30 cellular contexts compared by ENCODE assay signal in genomic region chr1:23999156-23999671, GRCh38. TPM values are rescaled to one million over a fixed set of nuclear protein-coding genes. Genes with fewer than 3 reads are reported as not detected.
DNase-seq lines count a peak whose midpoint lies in the region; ATAC-seq, FAIRE-seq and TF ChIP-seq lines count a peak whose summit lies in the region.
"Had no signal": no experiment of that assay in that cellular context is flagged by ENCODE, and none has a peak within 500 bp of the region (broad histone marks: within the 10 kb centered on the region; RNA-seq: fewer than 3 reads in every experiment).

No MANE protein-coding gene starts in this region.

- peaks cover 8% of the 10 kb centered on the region; the same call in 1 of the 2 replicates for H3K4me1 ChIP-seq in Caco-2
- H3K4me1 ChIP-seq in small intestine (ENCODE audit: control insufficient read depth in 2 of 2, insufficient read depth in 1 of 2, low read depth in 1 of 2, low read length in 1 of 2) = no peaks in the 10 kb centered on the region
- H3K4me1 ChIP-seq: vagina had no signal

- no peak overlapping the region for H3K27ac ChIP-seq in small intestine (ENCODE audit: low read depth in 1 of 2, low read length in 1 of 2)
- H3K27ac ChIP-seq: BLaER1 treated with 17β-estradiol and CSF1 and Interleukin-3, amounts not matched to agents 10 nM and 100 nM; body of pancreas; heart left ventricle; SJCRH30; skin epidermis; vagina had no signal

- H3K36me3 Mint-ChIP-seq in Caco-2 (ENCODE audit: insufficient read depth, unreplicated experiment) (no peaks in the 10 kb centered on the region), HFFc6 (ENCODE audit: low read depth) (no peaks in the 10 kb centered on the region)
- H3K36me3 Mint-ChIP-seq: naive thymus-derived CD8-positive, alpha-beta T cell; stimulated activated naive B cell treated with anti-CD40 and anti-IgM and Interleukin-4, amounts not matched to agents 10 μg/mL and 1 μg/mL and 100 μg/mL, for 72 hours had no signal

- no peak overlapping the region for H3K4me3 ChIP-seq in Caco-2 (ENCODE audit: low read depth, low read length)
- no peak overlapping the region for H3K4me3 ChIP-seq in small intestine (ENCODE audit: low read depth in 1 of 2, low read length in 2 of 2)
- H3K4me3 ChIP-seq: BLaER1 treated with 17β-estradiol and CSF1 and Interleukin-3, amounts not matched to agents 10 nM and 100 nM; body of pancreas; esophagus muscularis mucosa; heart left ventricle; SJCRH30; skin epidermis; vagina had no signal

- H3K4me3 Mint-ChIP-seq in Caco-2 (ENCODE audit: unreplicated experiment) (no peak overlapping the region), HFFc6 (peak overlapping the region; percentile 25)
- H3K4me3 Mint-ChIP-seq: endodermal cell; naive thymus-derived CD8-positive, alpha-beta T cell had no signal

- H3K9me3 ChIP-seq in Caco-2 (no peaks in the 10 kb centered on the region), small intestine (ENCODE audit: control insufficient read depth, low read depth) (no peaks in the 10 kb centered on the region)
- H3K9me3 ChIP-seq: BLaER1 treated with 17β-estradiol and CSF1 and Interleukin-3, amounts not matched to agents 10 nM and 100 nM; body of pancreas; esophagus muscularis mucosa; heart left ventricle; SJCRH30; vagina had no signal

- H3K36me3 ChIP-seq in Caco-2 (ENCODE audit: control insufficient read depth, insufficient read depth, low read length) (no peaks in the 10 kb centered on the region), small intestine (ENCODE audit: control insufficient read depth in 2 of 2, insufficient read depth in 2 of 2, low read length in 2 of 2) (no peaks in the 10 kb centered on the region)
- H3K36me3 ChIP-seq: BLaER1 treated with 17β-estradiol and CSF1 and Interleukin-3, amounts not matched to agents 10 nM and 100 nM; esophagus muscularis mucosa; heart left ventricle; SJCRH30; vagina had no signal

- no peak for TF ChIP-seq CTCF in Caco-2 (IDR thresholded peaks at IDR 0.05; ENCODE audit: insufficient read depth in 1 of 2, low read depth in 1 of 2, low read length in 1 of 2, severe bottlenecking in 1 of 2, unreplicated experiment in 1 of 2)
- no peak for TF ChIP-seq CTCF in HFFc6 (IDR thresholded peaks at IDR 0.05)

- CTCF ChIA-PET in Caco-2 (lab: Charles Lee) = no interaction called here

- no peaks in the 10 kb centered on the region for H3K27me3 Mint-ChIP-seq in Caco-2 (ENCODE audit: insufficient read depth, unreplicated experiment)
- H3K27me3 Mint-ChIP-seq in HFFc6 (ENCODE audit: insufficient read depth) = peaks cover 9% of the 10 kb centered on the region

- H3K27ac Mint-ChIP-seq in Caco-2 (ENCODE audit: unreplicated experiment) (peak overlapping the region; percentile 53), HFFc6 (peak overlapping the region; percentile 54)
- H3K27ac Mint-ChIP-seq: endodermal cell; stimulated activated naive B cell treated with anti-CD40 and anti-IgM and Interleukin-4, amounts not matched to agents 10 μg/mL and 1 μg/mL and 100 μg/mL, for 72 hours had no signal

- no peak for ATAC-seq in HG03457 (IDR thresholded peaks at IDR 0.05; ENCODE audit: unreplicated experiment)
- ATAC-seq: body of pancreas; HCT116; heart left ventricle; naive thymus-derived CD8-positive, alpha-beta T cell; stimulated activated naive B cell treated with anti-CD40 and anti-IgM and Interleukin-4, amounts not matched to agents 10 μg/mL and 1 μg/mL and 100 μg/mL, for 72 hours had no signal

- intact Hi-C loops in Caco-2 (cut with micrococcal nuclease; ENCODE audit: unreplicated experiment) = no loop called here

- POLR2A ChIA-PET in Caco-2 (lab: Charles Lee) = no interaction called here

- WGBS in small intestine, 3 donors = 33 to 61% (median 46%) methylated on average over 3 of the region's 3 CpGs

- DNase-seq in Caco-2 = no peak
- no peak for DNase-seq in HFFc6
- DNase-seq in iris pigment epithelial cell (ENCODE audit: low read depth) = peak; percentile 43
- peak; percentile 47 for DNase-seq in small intestine
- DNase-seq in DMS53 (lab: John Stamatoyannopoulos, UW) = no peak
- no peak for DNase-seq in pons (ENCODE audit: low spot score)
- DNase-seq: activated effector memory CD4-positive, alpha-beta T cell treated with anti-CD3 and anti-CD28 coated beads, Interleukin-2, amount 50 U/mL, for 16 hours; activated T-cell treated with anti-CD3 and anti-CD28 coated beads, Interleukin-2, amount 50 U/mL, for 1 hour; body of pancreas; dermis blood vessel endothelial cell; endodermal cell; foreskin fibroblast; heart left ventricle; KBM-7; naive thymus-derived CD8-positive, alpha-beta T cell; NCI-H1092 treated with DMSO at 0.1 percent for 48 hours; NCI-H187; NCI-H510A; occipital lobe; RPMI8226; SJCRH30; stimulated activated naive B cell treated with anti-CD40 and anti-IgM and Interleukin-4, amounts not matched to agents 10 μg/mL and 1 μg/mL and 100 μg/mL, for 72 hours; T-helper 9 cell had no signal

- H3K4me1 Mint-ChIP-seq in Caco-2 (ENCODE audit: low read depth, unreplicated experiment) = peaks cover 8% of the 10 kb centered on the region
- H3K4me1 Mint-ChIP-seq in HFFc6 (ENCODE audit: low read depth) = peaks cover 27% of the 10 kb centered on the region

- no peak for FAIRE-seq in small intestine (lab: Jason Lieb, UNC)
- FAIRE-seq: GM12892 had no signal

- H3K9me3 Mint-ChIP-seq in Caco-2 (ENCODE audit: unreplicated experiment) (no peaks in the 10 kb centered on the region), HFFc6 (no peaks in the 10 kb centered on the region)
- H3K9me3 Mint-ChIP-seq: naive thymus-derived CD8-positive, alpha-beta T cell; stimulated activated naive B cell treated with anti-CD40 and anti-IgM and Interleukin-4, amounts not matched to agents 10 μg/mL and 1 μg/mL and 100 μg/mL, for 72 hours had no signal

- no TSS peak for BruUV-seq in Caco-2 (replicated peaks; lab: Mats Ljungman, UMichigan)

- H3K27me3 ChIP-seq in Caco-2 (replicated peaks; ENCODE audit: control insufficient read depth, insufficient read depth, low read length) = no peaks in the 10 kb centered on the region
- no peaks in the 10 kb centered on the region for H3K27me3 ChIP-seq in small intestine (ENCODE audit: control insufficient read depth in 2 of 2, insufficient read depth in 2 of 2, low read length in 2 of 2)
- H3K27me3 ChIP-seq: BLaER1 treated with 17β-estradiol and CSF1 and Interleukin-3, amounts not matched to agents 10 nM and 100 nM; body of pancreas; esophagus muscularis mucosa; heart left ventricle; SJCRH30; vagina had no signal

RNA-seq across cellular contexts. Expression of gene SRSF10, which starts 19.1 kb away (rescaled TPM):
- total RNA-seq in Caco-2 (2022) = 128 and 133 TPM in 2 replicates
- 100 to 1,000 TPM in 1 of 6 experiments, 10 to 100 TPM in 5; 84.5 to 100 (median 94.8) TPM for total RNA-seq in HFFc6 (2021; fragmentation: NEBNext Ultra II Directional; extraction: Animal tissue kit (Norgen Biotek cat#: 25700))
- polyA plus RNA-seq in small intestine = 10 to 100 TPM; 35.9 to 59.9 (median 52.8) TPM

RNA-seq across cellular contexts. Expression of gene PNRC2, which starts 39.6 kb away (rescaled TPM):
- 89.8 and 93.7 TPM in 2 replicates for total RNA-seq in Caco-2 (2022)
- total RNA-seq in HFFc6 (2021; fragmentation: NEBNext Ultra II Directional; extraction: Animal tissue kit (Norgen Biotek cat#: 25700)) = 10 to 100 TPM; 59.5 to 76.4 (median 64.0) TPM
- 100 to 1,000 TPM; 114 to 131 (median 122) TPM for polyA plus RNA-seq in small intestine

Comparison
In these comparisons a context has a peak if more than half of its experiments do, and no peak if none do; other contexts are left out.
1. DNase-seq: peak in iris pigment epithelial cell (single experiment) and small intestine (single experiment); none in Caco-2 (0 of 2), HFFc6 (single experiment), DMS53 (single experiment) and pons (single experiment).